Comparison of ENCODE assay signal across 27 cellular contexts in the genomic region with DNA sequence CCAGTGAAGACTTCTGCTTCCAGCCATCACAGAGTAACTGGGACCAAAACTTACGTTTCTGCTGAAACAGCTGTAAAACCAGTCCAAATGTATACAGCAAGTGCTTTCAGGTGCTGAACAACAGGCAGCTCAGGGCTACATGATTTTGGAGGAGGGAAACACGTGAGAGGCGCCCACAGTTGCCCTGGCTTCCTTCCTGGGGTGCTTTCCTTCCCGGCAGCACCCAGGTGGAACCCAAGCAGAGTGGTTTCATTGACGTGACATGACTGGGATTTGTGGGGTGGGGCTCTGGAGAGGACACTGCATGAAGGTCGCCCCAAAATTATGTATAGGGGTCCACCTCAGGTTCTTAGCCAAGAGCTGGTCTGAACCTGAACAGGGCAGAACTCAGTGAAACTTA. TPM values are rescaled to one million over a fixed set of nuclear protein-coding genes. Genes with fewer than 3 reads are reported as not detected.
DNase-seq lines count a peak whose midpoint lies in the region; ATAC-seq and TF ChIP-seq lines count a peak whose summit lies in the region.
"Had no signal": no experiment of that assay in that cellular context is flagged by ENCODE, and none has a peak within 500 bp of the region (broad histone marks: within the 10 kb centered on the region; RNA-seq: fewer than 3 reads in every experiment).

No MANE protein-coding gene starts in this region.

- H3K4me3 ChIP-seq in BLaER1 = no peak overlapping the region
- H3K4me3 ChIP-seq in colonic mucosa = no peak overlapping the region
- H3K4me3 ChIP-seq: A549, pancreas, upper lobe of right lung had no signal

- peak overlapping the region; percentile 75 for H3K27ac Mint-ChIP-seq in activated CD4-positive, alpha-beta memory T cell treated with anti-CD3 and anti-CD28 coated beads, Interleukin-2, amount 10 ng/mL, durations not matched to agents 7 days and 5 days
- H3K27ac Mint-ChIP-seq: immature natural killer cell had no signal

- intact Hi-C loops in colonic mucosa (cut with DNase I) = no loop called here

- peak overlapping the region; percentile 64 for H3K4me2 ChIP-seq in BLaER1
- H3K4me2 ChIP-seq: A549 had no signal

- no peak for TF ChIP-seq CTCF in colonic mucosa (IDR thresholded peaks at IDR 0.05)

- peak; percentile 57 for DNase-seq in activated CD8-positive, alpha-beta memory T cell treated with anti-CD3 and anti-CD28 coated beads for 24 hours
- DNase-seq in activated CD8-positive, alpha-beta memory T cell treated with anti-CD3 and anti-CD28 coated beads, Interleukin-2, amount 50 U/mL, for 4 hours = no peak
- DNase-seq in activated CD4-positive, alpha-beta memory T cell treated with anti-CD3 and anti-CD28 coated beads, Interleukin-2, amount 10 ng/mL, durations not matched to agents 7 days and 5 days = no peak
- DNase-seq in colonic mucosa (peak; percentile 8), MV-4-11 (lab: John Stamatoyannopoulos, UW) (no peak), NCI-H226 (no peak)
- DNase-seq: AML-193; CD8-positive, alpha-beta memory T cell; erythroblast; GOT3; immature natural killer cell; Karpas-422; left colon; NCI-H1694 treated with DMSO at 0.1 percent for 48 hours; pancreas; SIG-M5; stimulated activated naive CD4-positive, alpha-beta T cell; T-helper 9 cell; upper lobe of right lung had no signal

- no peak overlapping the region for H3K27ac ChIP-seq in BLaER1
- H3K27ac ChIP-seq in colonic mucosa = no peak overlapping the region
- H3K27ac ChIP-seq: A549, pancreas, upper lobe of right lung had no signal

- H3K9me3 ChIP-seq in BLaER1 = peaks cover 15% of the 10 kb centered on the region
- H3K9me3 ChIP-seq in colonic mucosa = no peaks in the 10 kb centered on the region
- H3K9me3 ChIP-seq: upper lobe of right lung had no signal

- no peaks in the 10 kb centered on the region for H4K20me1 ChIP-seq in BLaER1

- no peaks in the 10 kb centered on the region for H3K27me3 Mint-ChIP-seq in activated CD4-positive, alpha-beta memory T cell treated with anti-CD3 and anti-CD28 coated beads, Interleukin-2, amount 10 ng/mL, durations not matched to agents 7 days and 5 days
- H3K27me3 Mint-ChIP-seq: CD8-positive, alpha-beta memory T cell had no signal

- peaks cover 54% of the 10 kb centered on the region for H3K4me1 Mint-ChIP-seq in activated CD4-positive, alpha-beta memory T cell treated with anti-CD3 and anti-CD28 coated beads, Interleukin-2, amount 10 ng/mL, durations not matched to agents 7 days and 5 days
- H3K4me1 Mint-ChIP-seq: immature natural killer cell, neural crest cell had no signal

- no peaks in the 10 kb centered on the region for H3K27me3 ChIP-seq in BLaER1
- H3K27me3 ChIP-seq in colonic mucosa = no peaks in the 10 kb centered on the region
- H3K27me3 ChIP-seq: pancreas, upper lobe of right lung had no signal

- no peak for ATAC-seq in esophagus mucosa
- ATAC-seq: A549, left colon, pancreas, upper lobe of right lung had no signal

- H3K36me3 Mint-ChIP-seq in activated CD4-positive, alpha-beta memory T cell treated with anti-CD3 and anti-CD28 coated beads, Interleukin-2, amount 10 ng/mL, durations not matched to agents 7 days and 5 days (ENCODE audit: low read depth) = peaks cover 83% of the 10 kb centered on the region

- H3K4me1 ChIP-seq in BLaER1 (peaks cover 16% of the 10 kb centered on the region), colonic mucosa (no peaks in the 10 kb centered on the region)
- H3K4me1 ChIP-seq: A549, pancreas had no signal

- POLR2A ChIA-PET in activated CD4-positive, alpha-beta memory T cell treated with anti-CD3 and anti-CD28 coated beads, Interleukin-2, amount 10 ng/mL, durations not matched to agents 7 days and 5 days (lab: Charles Lee) = interaction anchor here (0.7 to 2.1 kb wide), 9 partner anchors 8 to 62 kb away, joined by 3 to 8 read pairs (median 5); no protein-coding TSS in a partner anchor

- CTCF ChIA-PET in activated CD4-positive, alpha-beta memory T cell treated with anti-CD3 and anti-CD28 coated beads, Interleukin-2, amount 10 ng/mL, durations not matched to agents 7 days and 5 days (lab: Charles Lee) = interaction anchor here (0.9 kb wide), 1 partner anchor 14 kb away, joined by 3 read pairs; no protein-coding TSS in a partner anchor

- H3K36me3 ChIP-seq in BLaER1 = no peaks in the 10 kb centered on the region
- H3K36me3 ChIP-seq in colonic mucosa = no peaks in the 10 kb centered on the region
- H3K36me3 ChIP-seq: pancreas, upper lobe of right lung had no signal

- H3K9ac ChIP-seq in BLaER1 (no peak overlapping the region), colonic mucosa (ENCODE audit: low read depth in 2 of 2, low read length in 2 of 2) (no peak overlapping the region)

- H3K4me3 Mint-ChIP-seq in activated CD4-positive, alpha-beta memory T cell treated with anti-CD3 and anti-CD28 coated beads, Interleukin-2, amount 10 ng/mL, durations not matched to agents 7 days and 5 days = no peak overlapping the region
- H3K4me3 Mint-ChIP-seq: CD8-positive, alpha-beta memory T cell; immature natural killer cell; neural crest cell had no signal

- peaks cover 4% of the 10 kb centered on the region for H3K9me3 Mint-ChIP-seq in activated CD4-positive, alpha-beta memory T cell treated with anti-CD3 and anti-CD28 coated beads, Interleukin-2, amount 10 ng/mL, durations not matched to agents 7 days and 5 days

RNA-seq across cellular contexts. Expression of gene IL2RA, which starts 34.2 kb away (rescaled TPM):
- 100 to 1,000 TPM; 437 to 446 TPM for total RNA-seq in activated CD4-positive, alpha-beta memory T cell treated with anti-CD3 and anti-CD28 coated beads, Interleukin-2, amount 10 ng/mL, durations not matched to agents 7 days and 5 days
- total RNA-seq in colonic mucosa = 1 to 10 TPM; 1.7 to 2.4 TPM
- total RNA-seq in esophagus mucosa = 1.4 TPM
- total RNA-seq: NCI-H460, neural crest cell, renal cortical epithelial cell, skeletal muscle tissue, temporal lobe had no signal

RNA-seq across cellular contexts. Expression of gene IL15RA, which starts 50.6 kb away (rescaled TPM):
- total RNA-seq in activated CD4-positive, alpha-beta memory T cell treated with anti-CD3 and anti-CD28 coated beads, Interleukin-2, amount 10 ng/mL, durations not matched to agents 7 days and 5 days = 10 to 100 TPM; 22.1 to 24.5 TPM
- total RNA-seq in colonic mucosa = 10 to 100 TPM; 11.5 to 16.0 TPM
- total RNA-seq in esophagus mucosa = 5.2 TPM
- total RNA-seq: neural crest cell had no signal

Comparison
In these comparisons a context has a peak if more than half of its experiments do, and no peak if none do; other contexts are left out.
1. DNase-seq: peak in activated CD8-positive, alpha-beta memory T cell treated with anti-CD3 and anti-CD28 coated beads for 24 hours (single experiment) and colonic mucosa (single experiment); none in activated CD8-positive, alpha-beta memory T cell treated with anti-CD3 and anti-CD28 coated beads, Interleukin-2, amount 50 U/mL, for 4 hours (single experiment), activated CD4-positive, alpha-beta memory T cell treated with anti-CD3 and anti-CD28 coated beads, Interleukin-2, amount 10 ng/mL, durations not matched to agents 7 days and 5 days (single experiment), MV-4-11 (single experiment) and NCI-H226 (single experiment).
2. RNA of gene IL2RA, which starts 34.2 kb away (total RNA-seq): 437 to 446 TPM in activated CD4-positive, alpha-beta memory T cell treated with anti-CD3 and anti-CD28 coated beads, Interleukin-2, amount 10 ng/mL, durations not matched to agents 7 days and 5 days; 1.7 to 2.4 TPM in colonic mucosa and 1.4 TPM in esophagus mucosa (single experiment); every median in the first group is over 100 times any median in the second.